1 cellular context compared by ENCODE assay signal in the genomic region with DNA sequence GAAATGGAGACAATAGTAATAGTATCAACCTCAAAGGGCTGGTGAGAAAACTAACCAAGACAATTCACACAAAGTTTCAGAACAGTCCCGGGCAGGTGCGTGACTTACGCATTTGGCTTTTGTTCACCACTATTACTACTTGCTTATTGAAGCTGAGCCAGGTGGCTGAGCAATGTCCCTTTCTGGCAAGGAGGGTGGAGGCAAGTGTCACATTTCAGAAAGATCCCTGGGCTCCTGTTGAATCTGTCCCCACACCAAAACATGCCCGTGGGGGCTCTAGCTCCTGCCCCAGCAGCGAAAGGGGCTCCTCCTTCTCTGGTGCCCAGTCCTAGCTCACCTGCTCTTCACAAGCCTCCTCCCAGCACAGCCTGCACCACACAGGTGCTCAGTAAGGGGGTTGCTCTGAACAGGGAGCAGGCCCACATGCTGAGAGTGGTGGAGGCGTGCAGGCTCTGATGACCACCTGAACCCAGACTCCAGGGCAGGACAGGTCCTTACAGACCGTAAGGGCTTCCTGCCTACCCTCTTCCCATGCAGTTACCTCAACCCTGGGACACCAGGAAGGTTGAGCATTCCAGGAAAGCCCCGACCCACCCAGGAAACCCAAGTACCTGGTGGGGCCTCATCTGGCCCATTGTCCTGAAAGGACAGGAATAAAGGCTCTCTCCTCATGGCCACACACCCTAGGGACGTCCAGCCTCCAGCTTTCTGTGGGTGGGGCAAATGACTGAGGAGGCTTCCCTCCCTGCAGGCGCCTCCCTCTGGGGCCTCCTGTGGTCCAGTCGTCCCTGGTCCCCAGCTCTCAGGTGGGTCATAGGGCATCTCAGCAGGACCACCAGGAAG.
TF ChIP-seq lines count a peak whose summit lies in the region.

No MANE protein-coding gene starts in this region.

TF ChIP-seq in IMR-90, 13 proteins besides CTCF, POLR2A, EP300 and RAD21:
- no peak for TF ChIP-seq FOS (IDR thresholded peaks at IDR 0.05; ENCODE audit: low read depth, low read length)
- no peak for TF ChIP-seq BHLHE40 (IDR thresholded peaks at IDR 0.05; ENCODE audit: low read depth, low read length)
- TF ChIP-seq MAZ (IDR thresholded peaks at IDR 0.05; ENCODE audit: borderline replicate concordance, low read depth, low read length): no peak
- TF ChIP-seq USF2 (IDR thresholded peaks at IDR 0.05; ENCODE audit: low read depth, low read length): no peak
- TF ChIP-seq MAFK (IDR thresholded peaks at IDR 0.05; ENCODE audit: low read depth, low read length): no peak
- TF ChIP-seq SMC3 (IDR thresholded peaks at IDR 0.05; ENCODE audit: low read depth, low read length): no peak
- TF ChIP-seq MXI1 (IDR thresholded peaks at IDR 0.05; ENCODE audit: borderline replicate concordance, low read depth, low read length): no peak
- TF ChIP-seq CEBPB (IDR thresholded peaks at IDR 0.05; ENCODE audit: low read depth, low read length): no peak
- no peak for TF ChIP-seq RFX5 (IDR thresholded peaks at IDR 0.05; ENCODE audit: low read depth, low read length)
- no peak for TF ChIP-seq NFE2L2 (IDR thresholded peaks at IDR 0.05; ENCODE audit: low read depth, low read length)
- TF ChIP-seq ELK1 (IDR thresholded peaks at IDR 0.05; ENCODE audit: borderline replicate concordance, low read depth, low read length): no peak
- no peak for TF ChIP-seq CHD1 (IDR thresholded peaks at IDR 0.05; ENCODE audit: low read depth, low read length)
- TF ChIP-seq RCOR1 (IDR thresholded peaks at IDR 0.05; ENCODE audit: insufficient replicate concordance, low read length): no peak
